In genomic region chr5:73641811-73642210, GRCh38 we compare ENCODE assay signal across 19 cellular contexts. TPM values are rescaled to one million over a fixed set of nuclear protein-coding genes. Genes with fewer than 3 reads are reported as not detected.
A peak's percentile ranks its signal among the peaks of the same experiment; 100 is the strongest.
DNase-seq lines count a peak whose midpoint lies in the region; ATAC-seq, FAIRE-seq and TF ChIP-seq lines count a peak whose summit lies in the region.
"Had no signal": no experiment of that assay in that cellular context is flagged by ENCODE, and none has a peak within 500 bp of the region (broad histone marks: within the 10 kb centered on the region; RNA-seq: fewer than 3 reads in every experiment).

No MANE protein-coding gene starts in this region.

- intact Hi-C loops in Calu3 (cut with micrococcal nuclease; ENCODE audit: unreplicated experiment) = loop anchor here (2.0 to 5.0 kb wide), 2 partner anchors 15 to 35 kb away; partner anchors contain the start of gene ARHGEF28
- intact Hi-C loops in Panc1 (cut with micrococcal nuclease; ENCODE audit: unreplicated experiment) = no loop called here
- intact Hi-C loops in endothelial cell of umbilical vein (cut with micrococcal nuclease) = no loop called here

- peak overlapping the region; percentile 84 for H3K27ac ChIP-seq in Panc1 (ENCODE audit: low read length)
- peak overlapping the region; percentile 97 for H3K27ac ChIP-seq in endothelial cell of umbilical vein (ENCODE audit: insufficient read depth, low read depth, low read length)
- H3K27ac ChIP-seq in mesendoderm (ENCODE audit: low read depth, low read length) = no peak overlapping the region
- H3K27ac ChIP-seq: BLaER1 treated with 17β-estradiol and CSF1 and Interleukin-3, amounts not matched to agents 10 nM and 100 nM; KMS-11 had no signal

- H3K9me3 Mint-ChIP-seq in Calu3 (ENCODE audit: low read depth, unreplicated experiment) = no peaks in the 10 kb centered on the region
- H3K9me3 Mint-ChIP-seq: CD8-positive, alpha-beta T cell had no signal

- no peak overlapping the region for H3K56ac ChIP-seq in mesendoderm (ENCODE audit: low read length)

- H3K27me3 Mint-ChIP-seq in Calu3 (ENCODE audit: unreplicated experiment) = no peaks in the 10 kb centered on the region

- no peak for FAIRE-seq in endothelial cell of umbilical vein (lab: Jason Lieb, UNC)
- FAIRE-seq: RCC 7860 had no signal

- H3K27ac Mint-ChIP-seq in Calu3 (ENCODE audit: unreplicated experiment) = peak overlapping the region; percentile 92
- H3K27ac Mint-ChIP-seq: CD8-positive, alpha-beta T cell had no signal

- CTCF ChIA-PET in Calu3 (lab: Charles Lee) = interaction anchor here (0.6 to 1.1 kb wide), 3 partner anchors 9 to 60 kb away, joined by 3 to 5 read pairs (median 3); no protein-coding TSS in a partner anchor
- CTCF ChIA-PET in Panc1 (lab: Charles Lee) = interaction anchor here (1.5 kb wide), 1 partner anchor 9 kb away, joined by 6 read pairs; no protein-coding TSS in a partner anchor
- CTCF ChIA-PET in endothelial cell of umbilical vein (lab: Charles Lee) = interaction anchor here (1.4 kb wide), 1 partner anchor 11 kb away, joined by 5 read pairs; no protein-coding TSS in a partner anchor

- no peak overlapping the region for H3K18ac ChIP-seq in mesendoderm (ENCODE audit: low read length)

- H3K4me1 Mint-ChIP-seq in Calu3 (ENCODE audit: low read depth, unreplicated experiment) = peaks cover 81% of the 10 kb centered on the region

- no peak overlapping the region for H2BK120ac ChIP-seq in mesendoderm (ENCODE audit: low read depth, low read length)

- no peaks in the 10 kb centered on the region for H3K36me3 ChIP-seq in Panc1 (ENCODE audit: control insufficient read depth, insufficient read depth, low read length)
- peaks cover 2 to 5% of the 10 kb centered on the region in 2 experiments for H3K36me3 ChIP-seq in endothelial cell of umbilical vein (ENCODE audit: control insufficient read depth in 2 of 2, extremely low read depth in 1 of 2, insufficient read depth in 2 of 2, low read length in 2 of 2)
- H3K36me3 ChIP-seq in mesendoderm (ENCODE audit: control insufficient read depth, insufficient read depth, low read length) = no peaks in the 10 kb centered on the region
- H3K36me3 ChIP-seq: BLaER1 treated with 17β-estradiol and CSF1 and Interleukin-3, amounts not matched to agents 10 nM and 100 nM; HAP-1 had no signal

- no peak overlapping the region for H2BK15ac ChIP-seq in mesendoderm (replicated peaks; ENCODE audit: low read depth)

- H3K79me2 ChIP-seq in endothelial cell of umbilical vein (ENCODE audit: control insufficient read depth, insufficient read depth, low read length) (peaks cover 83% of the 10 kb centered on the region), mesendoderm (ENCODE audit: control insufficient read depth, insufficient read depth, low read length) (no peaks in the 10 kb centered on the region)

- no peak for TF ChIP-seq POLR2A in endothelial cell of umbilical vein (IDR thresholded peaks at IDR 0.05; ENCODE audit: low read depth, low read length)

- no CpG with 5 or more reads among the region's 5 CpGs for WGBS in mesendoderm (ENCODE audit: extremely low coverage, insufficient coverage, low lambda C conversion rate)

- H3K36me3 Mint-ChIP-seq in Calu3 (ENCODE audit: insufficient read depth, unreplicated experiment) = peaks cover 16% of the 10 kb centered on the region
- H3K36me3 Mint-ChIP-seq: CD8-positive, alpha-beta T cell had no signal

- H3K27me3 ChIP-seq in Panc1 (ENCODE audit: control insufficient read depth, insufficient read depth, low read length) (no peaks in the 10 kb centered on the region), endothelial cell of umbilical vein (ENCODE audit: control insufficient read depth in 2 of 2, insufficient read depth in 2 of 2, low read length in 2 of 2) (no peaks in the 10 kb centered on the region), mesendoderm (ENCODE audit: insufficient read depth, low read length, poor library complexity) (no peaks in the 10 kb centered on the region)
- H3K27me3 ChIP-seq: BLaER1 treated with 17β-estradiol and CSF1 and Interleukin-3, amounts not matched to agents 10 nM and 100 nM had no signal

- no peak overlapping the region for H4K5ac ChIP-seq in mesendoderm (ENCODE audit: low read length)

- dilution Hi-C loops in endothelial cell of umbilical vein (cut with MboI; ENCODE audit: extremely low pct_ligation_motif_present, low sequenced_read_pairs) = no loop called here

- ATAC-seq in Panc1 (peak; percentile 16; the same call in 1 of the 2 replicates), HG03175 (IDR thresholded peaks at IDR 0.05; ENCODE audit: unreplicated experiment) (no peak), HG02610 (IDR thresholded peaks at IDR 0.05; ENCODE audit: unreplicated experiment) (no peak), HG03354 (IDR thresholded peaks at IDR 0.05; ENCODE audit: poor library complexity, severe bottlenecking, unreplicated experiment) (no peak)
- ATAC-seq: CD8-positive, alpha-beta T cell had no signal

- H3K9me3 ChIP-seq in Panc1 (ENCODE audit: control insufficient read depth, insufficient read depth, low read depth, low read length) = no peaks in the 10 kb centered on the region
- H3K9me3 ChIP-seq in endothelial cell of umbilical vein (replicated peaks; ENCODE audit: control insufficient read depth, insufficient read depth, low read length) = no peaks in the 10 kb centered on the region
- H3K9me3 ChIP-seq: BLaER1 treated with 17β-estradiol and CSF1 and Interleukin-3, amounts not matched to agents 10 nM and 100 nM; HAP-1; SK-N-SH had no signal

- no peaks in the 10 kb centered on the region for H4K20me1 ChIP-seq in endothelial cell of umbilical vein (replicated peaks; ENCODE audit: control insufficient read depth, extremely low read depth, insufficient read depth, low read length)
- H4K20me1 ChIP-seq: BLaER1 treated with 17β-estradiol and CSF1 and Interleukin-3, amounts not matched to agents 10 nM and 100 nM had no signal

- H3K9me1 ChIP-seq in endothelial cell of umbilical vein (replicated peaks; ENCODE audit: control insufficient read depth, extremely low read depth, insufficient read depth, low read length) = no peaks in the 10 kb centered on the region

- peak overlapping the region; percentile 1 to 10; a peak in 2 of 4 replicates for H3K4me3 ChIP-seq in Panc1 (ENCODE audit: low read depth in 2 of 2, low read length in 2 of 2)
- no peak overlapping the region for H3K4me3 ChIP-seq in endothelial cell of umbilical vein (replicated peaks in 1 of 3; ENCODE audit: insufficient read depth in 1 of 3, low read depth in 1 of 3, low read length in 3 of 3)
- no peak overlapping the region for H3K4me3 ChIP-seq in mesendoderm (ENCODE audit: low read length)
- H3K4me3 ChIP-seq: BLaER1 treated with 17β-estradiol and CSF1 and Interleukin-3, amounts not matched to agents 10 nM and 100 nM; HAP-1 had no signal

- H2BK5ac ChIP-seq in mesendoderm (ENCODE audit: low read length) = no peak overlapping the region

- H3K4me3 Mint-ChIP-seq in Calu3 (ENCODE audit: low read depth, unreplicated experiment) = peak overlapping the region; percentile 60
- H3K4me3 Mint-ChIP-seq: CD8-positive, alpha-beta T cell had no signal

- BruUV-seq in Calu3 (replicated peaks; lab: Mats Ljungman, UMichigan) (no TSS peak), Panc1 (replicated peaks; lab: Mats Ljungman, UMichigan) (no TSS peak), endothelial cell of umbilical vein (replicated peaks; lab: Mats Ljungman, UMichigan) (no TSS peak)

- H2AK5ac ChIP-seq in mesendoderm (ENCODE audit: low read length) = no peak overlapping the region

- no peak for DNase-seq in Calu3
- DNase-seq in Panc1 (ENCODE audit: low read depth, low spot score) = no peak
- no peak for DNase-seq in endothelial cell of umbilical vein (ENCODE audit: low read depth, low spot score)
- peak; percentile 13 for DNase-seq in mesendoderm
- DNase-seq in DMS53 (lab: John Stamatoyannopoulos, UW) = no peak
- DNase-seq: CD8-positive, alpha-beta T cell; DMS79; NCI-H1417 treated with DMSO at 0.1 percent for 48 hours; NCI-H187 treated with DMSO at 0.1 percent for 48 hours; NCI-H526; Right ventricle myocardium superior; SK-N-SH had no signal

- no peak overlapping the region for H3K9ac ChIP-seq in endothelial cell of umbilical vein (replicated peaks; ENCODE audit: extremely low read depth, insufficient read depth, low read length)
- H3K9ac ChIP-seq in mesendoderm (ENCODE audit: low read length) = no peak overlapping the region
- H3K9ac ChIP-seq: BLaER1 treated with 17β-estradiol and CSF1 and Interleukin-3, amounts not matched to agents 10 nM and 100 nM; KMS-11; SK-N-SH had no signal

- no peaks in the 10 kb centered on the region for H3K79me1 ChIP-seq in mesendoderm (ENCODE audit: low read length)

- no peak overlapping the region for H3K23ac ChIP-seq in mesendoderm (ENCODE audit: low read length)

- TF ChIP-seq CTCF in Calu3 (IDR thresholded peaks at IDR 0.05; ENCODE audit: unreplicated experiment) (no peak), Panc1 (IDR thresholded peaks at IDR 0.05) (no peak), endothelial cell of umbilical vein (IDR thresholded peaks at IDR 0.05; ENCODE audit: extremely low read depth in 1 of 2, insufficient read depth in 1 of 2, low read depth in 1 of 2, low read length in 2 of 2) (no peak)

- no peak overlapping the region for H3K4ac ChIP-seq in mesendoderm (ENCODE audit: low read depth, low read length)

- H3K4me1 ChIP-seq in Panc1 (ENCODE audit: control insufficient read depth, insufficient read depth, low read length) (peaks cover 67% of the 10 kb centered on the region), endothelial cell of umbilical vein (ENCODE audit: control insufficient read depth, extremely low read depth, insufficient read depth, low read length) (peaks cover 71% of the 10 kb centered on the region), mesendoderm (ENCODE audit: control insufficient read depth, low read depth, low read length) (no peaks in the 10 kb centered on the region)
- H3K4me1 ChIP-seq: BLaER1 treated with 17β-estradiol and CSF1 and Interleukin-3, amounts not matched to agents 10 nM and 100 nM; HAP-1 had no signal

- in situ Hi-C loops in Panc1 (cut with HindIII; ENCODE audit: low pct_unique_long_range_greater_than_20kb, low sequenced_read_pairs) = no loop called here

- H3K4me2 ChIP-seq in endothelial cell of umbilical vein (ENCODE audit: insufficient read depth, low read length) (peak overlapping the region; percentile 47), mesendoderm (ENCODE audit: low read length) (no peak overlapping the region)
- H3K4me2 ChIP-seq: BLaER1 treated with 17β-estradiol and CSF1 and Interleukin-3, amounts not matched to agents 10 nM and 100 nM; KMS-11; SK-N-SH had no signal

- no peak overlapping the region for H2AFZ ChIP-seq in endothelial cell of umbilical vein (ENCODE audit: low read depth, low read length)

- POLR2A ChIA-PET in Panc1 (lab: Charles Lee) = no interaction called here
- POLR2A ChIA-PET in endothelial cell of umbilical vein (lab: Charles Lee) = no interaction called here

- no peak overlapping the region for H4K8ac ChIP-seq in mesendoderm (ENCODE audit: low read depth, low read length)

RNA-seq across cellular contexts. Expression of gene ARHGEF28, which starts 15.8 kb away (rescaled TPM):
- total RNA-seq in Calu3 (2022) = 79.3 and 92.0 TPM in 2 replicates
- total RNA-seq in Panc1 (2021; ENCODE audit: unreplicated experiment) = 34.8 TPM
- polyA plus RNA-seq in Panc1 (2012; ENCODE audit: insufficient read length) = 14.1 TPM
- 108 and 116 TPM in 2 replicates for total RNA-seq in endothelial cell of umbilical vein
- 23.7 and 29.5 TPM in 2 replicates for polyA plus RNA-seq in endothelial cell of umbilical vein
- 19.4 and 22.2 TPM in 2 replicates for polyA plus RNA-seq in endothelial cell of umbilical vein (2011; cell fraction: cytosol; rRNA removed)
- polyA plus RNA-seq in endothelial cell of umbilical vein (2011; cell fraction: nucleus; rRNA removed) = 126 and 142 TPM in 2 replicates
- 50.9 and 51.5 TPM in 2 replicates for polyA plus RNA-seq in endothelial cell of umbilical vein (2012)
- polyA minus RNA-seq in endothelial cell of umbilical vein = 197 and 205 TPM in 2 replicates
- 3.0 TPM for polyA minus RNA-seq in endothelial cell of umbilical vein (2011; cell fraction: cytosol; rRNA and poly(A)+ RNA removed)
- polyA minus RNA-seq in endothelial cell of umbilical vein (2011; cell fraction: nucleus; rRNA and poly(A)+ RNA removed) = 510 and 605 TPM in 2 replicates
- 0.06 TPM for polyA plus RNA-seq in mesendoderm (2013, experiment 1 of 2)
- 0.04 TPM for polyA plus RNA-seq in mesendoderm (2013, experiment 2 of 2)
- total RNA-seq: CD8-positive, alpha-beta T cell had no signal

Comparison
In these comparisons a context has a peak if more than half of its experiments do, and no peak if none do; other contexts are left out.
1. H3K4me3 ChIP-seq: peak in Panc1 (2 of 2); none in endothelial cell of umbilical vein (0 of 3) and mesendoderm (single experiment).